In the genomic region with DNA sequence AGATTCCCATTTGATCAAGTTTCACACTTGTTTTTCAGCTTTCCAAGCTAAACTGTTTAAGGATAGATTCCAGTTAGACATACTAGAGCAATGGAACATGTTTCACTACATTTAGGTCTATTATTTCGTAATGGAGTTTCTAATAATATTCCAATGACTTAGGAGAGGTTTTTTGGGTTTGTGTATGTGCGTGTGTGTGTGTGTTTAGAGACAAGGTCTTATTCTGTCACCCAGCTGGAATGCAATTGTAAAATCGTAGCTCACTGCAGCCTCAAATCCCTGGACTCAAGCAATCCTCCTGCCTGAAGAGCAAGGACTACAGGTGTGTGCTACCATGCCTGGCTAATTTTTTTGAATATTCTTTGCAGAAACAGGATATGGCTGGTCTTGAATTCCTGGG, we compare ENCODE assay signal across 18 cellular contexts.
"Had no signal": no experiment of that assay in that cellular context is flagged by ENCODE, and none has a peak within 500 bp of the region (broad histone marks: within the 10 kb centered on the region; RNA-seq: fewer than 3 reads in every experiment).

No MANE protein-coding gene starts in this region.

- ATAC-seq: activated naive CD4-positive, alpha-beta T cell treated with anti-CD3 and anti-CD28 coated beads, Interleukin-2, amount 50 U/mL, for 72 hours; effector memory CD8-positive, alpha-beta T cell; left lobe of liver; T-cell had no signal

- H3K4me3 ChIP-seq: adrenal gland, cardiac muscle cell, lung, transverse colon, vagina had no signal

- DNase-seq: activated B cell treated with CpG ODN at 0.5 μM for 24 hours; activated CD4-positive, alpha-beta memory T cell treated with anti-CD3 and anti-CD28 coated beads for 36 hours; activated CD4-positive, alpha-beta T cell treated with anti-CD3 and anti-CD28 coated beads for 4 hours; activated gamma-delta T cell treated with Interleukin-2 at 50 U/mL for 16 hours; activated T-cell treated with anti-CD3 and anti-CD28 coated beads for 4 hours; adrenal gland; effector memory CD8-positive, alpha-beta T cell; hippocampal formation; islet precursor cell; retina; stimulated activated CD4-positive, alpha-beta T cell treated with anti-CD3 and anti-CD28 coated beads, Interleukin-2, amount 100 ng/mL, for 24 hours; T-cell; transverse colon had no signal

- H3K27ac ChIP-seq: adrenal gland, cardiac muscle cell, transverse colon, vagina had no signal

- H3K4me1 ChIP-seq: adrenal gland, transverse colon, vagina had no signal

- H3K36me3 ChIP-seq: adrenal gland, cardiac muscle cell, transverse colon, vagina had no signal

- H3K9me3 ChIP-seq: adrenal gland, transverse colon, vagina had no signal

- H3K27me3 ChIP-seq: adrenal gland, cardiac muscle cell, transverse colon, vagina had no signal
